In the genomic region with DNA sequence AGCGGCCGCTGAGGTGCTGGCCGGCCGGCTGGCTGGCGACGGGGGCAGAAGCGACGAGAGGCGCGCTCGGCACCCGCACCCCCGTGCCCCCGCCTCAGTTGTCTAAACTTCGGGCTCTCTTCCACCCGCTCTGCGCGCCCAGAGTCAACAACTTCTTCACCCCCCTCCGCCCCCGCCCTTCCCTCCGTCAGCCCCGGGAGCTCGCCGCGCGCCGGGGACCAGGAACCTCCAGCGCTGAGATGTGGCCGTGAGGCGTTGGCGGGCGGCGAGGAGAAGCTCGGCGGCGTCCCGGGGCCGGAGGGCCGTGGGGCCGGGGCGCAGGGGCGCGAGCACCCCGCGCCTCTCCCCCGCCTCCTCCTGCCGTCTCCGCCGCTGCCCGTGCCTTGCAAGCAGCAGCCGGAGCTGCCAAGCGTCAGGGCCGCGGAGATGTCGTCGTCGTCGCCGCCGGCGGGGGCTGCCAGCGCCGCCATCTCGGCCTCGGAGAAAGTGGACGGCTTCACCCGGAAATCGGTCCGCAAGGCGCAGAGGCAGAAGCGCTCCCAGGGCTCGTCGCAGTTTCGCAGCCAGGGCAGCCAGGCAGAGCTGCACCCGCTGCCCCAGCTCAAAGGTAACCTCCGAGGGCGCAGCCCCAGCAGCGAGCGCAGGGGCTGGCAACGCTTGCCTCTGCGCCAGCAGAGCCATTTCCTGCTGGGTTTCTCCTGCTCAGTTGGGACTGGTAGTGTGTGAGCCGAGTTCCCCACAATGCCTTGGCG, we compare ENCODE assay signal across 8 cellular contexts. TPM values are rescaled to one million over a fixed set of nuclear protein-coding genes. Genes with fewer than 3 reads are reported as not detected.
DNase-seq lines count a peak whose midpoint lies in the region; ATAC-seq, FAIRE-seq and TF ChIP-seq lines count a peak whose summit lies in the region.

No MANE protein-coding gene starts in this region.

- no peaks in the 10 kb centered on the region for H3K9me3 ChIP-seq in pancreas
- no peaks in the 10 kb centered on the region for H3K9me3 ChIP-seq in tibial nerve

- DNase-seq in COR-L47 (lab: John Stamatoyannopoulos, UW), result peak; percentile 52
- DNase-seq in HL-60 (ENCODE audit: low read depth in 1 of 2, low spot score in 1 of 2), result peak in 1 of 2 experiments; percentile 64
- peak; percentile 63 for DNase-seq in RKO (ENCODE audit: low spot score)
- DNase-seq in activated gamma-delta T cell (lab: John Stamatoyannopoulos, UW), result peak; percentile 58
- DNase-seq in glomerular visceral epithelial cell (ENCODE audit: extremely low spot score), result peak; percentile 57
- DNase-seq in pancreas, result peak; percentile 73 to 88 (median 79)
- DNase-seq in tibial nerve (ENCODE audit: low spot score in 2 of 2), result peak; percentile 30 to 37

- 0 to 1% methylated on average over 76 to 83 of the region's 83 CpGs for WGBS in pancreas, 2 donors
- WGBS in tibial nerve, 2 donors, result 0% methylated on average over 21 to 37 of the region's 83 CpGs

- TF ChIP-seq CTCF in HL-60 (IDR thresholded peaks at IDR 0.05; ENCODE audit: insufficient read depth, low read length) (no peak), pancreas (IDR thresholded peaks at IDR 0.05) (no peak), tibial nerve (IDR thresholded peaks at IDR 0.05) (no peak)

- H3K4me1 ChIP-seq in pancreas (peaks cover 0 to 34% (median 33%) of the 10 kb centered on the region in 3 donors), tibial nerve (peaks cover 0 to 49% (median 30%) of the 10 kb centered on the region in 4 donors)

- TF ChIP-seq EP300 in tibial nerve (IDR thresholded peaks at IDR 0.05), result peak in 1 of 2 donors; percentile 54

- ATAC-seq in GM19455 (IDR thresholded peaks at IDR 0.05; ENCODE audit: unreplicated experiment), result peak; percentile 21
- peak; percentile 8 to 59 (median 38) for ATAC-seq in pancreas

- TF ChIP-seq POLR2A in tibial nerve (IDR thresholded peaks at IDR 0.05), result peak in 1 of 2 donors; percentile 21

- no peaks in the 10 kb centered on the region for H3K27me3 ChIP-seq in HL-60 (ENCODE audit: insufficient read depth, poor library complexity, severe bottlenecking)
- no peaks in the 10 kb centered on the region for H3K27me3 ChIP-seq in pancreas
- H3K27me3 ChIP-seq in tibial nerve, result no peaks in the 10 kb centered on the region

- H3K36me3 ChIP-seq in pancreas (no peaks in the 10 kb centered on the region), tibial nerve (no peaks in the 10 kb centered on the region)

- FAIRE-seq in pancreas (lab: Jason Lieb, UNC), result no peak

- H3K27ac ChIP-seq in HL-60 (replicated peaks), result peak overlapping the region; percentile 96
- peak overlapping the region; percentile 99 to 100 (median 99) for H3K27ac ChIP-seq in pancreas
- peak overlapping the region; percentile 98 to 99 (median 98) for H3K27ac ChIP-seq in tibial nerve

- intact Hi-C loops in pancreas (cut with DNase I), result no loop called here

- H3K4me3 ChIP-seq in HL-60 (replicated peaks; ENCODE audit: insufficient read depth, low read length) (peak overlapping the region; percentile 92), pancreas (peak overlapping the region; percentile 78 to 100 (median 87)), tibial nerve (peak overlapping the region; percentile 80 to 98 (median 85))

RNA-seq across cellular contexts. Expression of gene PPP2R5A, which starts 0.7 kb away (rescaled TPM):
- total RNA-seq in pancreas (10 to 100 TPM; 19.6 to 30.5 (median 22.2) TPM), tibial nerve (10 to 100 TPM; 38.5 to 48.0 (median 41.7) TPM)
- polyA plus RNA-seq in pancreas, result 10 to 100 TPM; 14.4 to 19.3 TPM
